In genomic region chr1:171645553-171646336, GRCh38 we compare ENCODE assay signal across 8 cellular contexts. TPM values are rescaled to one million over a fixed set of nuclear protein-coding genes. Genes with fewer than 3 reads are reported as not detected.
DNase-seq lines count a peak whose midpoint lies in the region; ATAC-seq, FAIRE-seq and TF ChIP-seq lines count a peak whose summit lies in the region.

No MANE protein-coding gene starts in this region.

- H3K4me3 ChIP-seq in HFF-Myc (replicated peaks; ENCODE audit: low read depth, low read length) (no peak overlapping the region), K562 (no peak overlapping the region), stomach (no peak overlapping the region)

- H3K4me1 ChIP-seq in K562 (replicated peaks in 1 of 2; ENCODE audit: control insufficient read depth in 2 of 2, insufficient read depth in 2 of 2, low read length in 2 of 2), result peaks cover 0 to 4% of the 10 kb centered on the region in 2 experiments; a peak in 2 of 5 replicates
- H3K4me1 ChIP-seq in stomach, result peaks cover 10 to 20% (median 14%) of the 10 kb centered on the region in 4 donors

- H3K9me3 ChIP-seq in K562 (replicated peaks; ENCODE audit: control insufficient read depth, insufficient read depth, low read depth, low read length), result no peaks in the 10 kb centered on the region
- H3K9me3 ChIP-seq in stomach, result no peaks in the 10 kb centered on the region

- DNase-seq in HFF-Myc (ENCODE audit: extremely low read depth, low read depth) (peak; percentile 93), K562 (ENCODE audit: extremely low read depth in 1 of 4, low spot score in 3 of 4) (no peak), inferior parietal cortex (ENCODE audit: extremely low spot score) (peak; percentile 32), stomach (no peak), SIG-M5 (lab: John Stamatoyannopoulos, UW) (no peak), HuH-7 (ENCODE audit: low spot score) (no peak)
- no peak for DNase-seq in effector CD4-positive, alpha-beta T cell

- TF ChIP-seq RAD21 in K562 (CRISPR knock-in tag; conservative IDR thresholded peaks at IDR 0.05 in 1 of 2, IDR thresholded peaks at IDR 0.05 in 1 of 2), result no peak

- ATAC-seq in K562, result peak; percentile 3; the same call in 2 of the 3 replicates
- ATAC-seq in HG03108 (IDR thresholded peaks at IDR 0.05; ENCODE audit: unreplicated experiment), result no peak

- H3K9ac ChIP-seq in K562 (ENCODE audit: insufficient read depth in 1 of 2, low read depth in 2 of 2, low read length in 2 of 2), result peak overlapping the region in 1 of 2 experiments; percentile 12; a peak in 1 of 4 replicates

- TF ChIP-seq POLR2A in K562 (conservative IDR thresholded peaks at IDR 0.05) (no peak), stomach (IDR thresholded peaks at IDR 0.05) (no peak)

- H3K27me3 ChIP-seq in K562 (ENCODE audit: control insufficient read depth in 2 of 2, insufficient read depth in 2 of 2, low read length in 2 of 2) (peaks cover 4 to 23% of the 10 kb centered on the region in 2 experiments; a peak in 3 of 5 replicates), stomach (no peaks in the 10 kb centered on the region)

- POLR2A ChIA-PET in K562 (lab: Yijun Ruan, JAX), result interaction anchor here (0.5 to 1.7 kb wide), 3 partner anchors 11 to 887 kb away, joined by 3 to 6 read pairs (median 4); partner anchors contain the start of gene SUCO

- 25% methylated on average over 8 of the region's 8 CpGs for WGBS in K562 (ENCODE audit: insufficient coverage, low coverage, missing lambda C conversion rate)
- WGBS in stomach, 5 donors, result 50 to 63% (median 57%) methylated on average over 8 of the region's 8 CpGs

- no peak overlapping the region for H3K27ac ChIP-seq in K562 (ENCODE audit: extremely low read depth, low read depth, low read length)
- H3K27ac ChIP-seq in stomach, result peak overlapping the region in 4 of 5 donors; percentile 48 to 78 (median 59)

- no peaks in the 10 kb centered on the region for H4K20me1 ChIP-seq in K562 (replicated peaks; ENCODE audit: control insufficient read depth, insufficient read depth, low read length)

- H3K36me3 ChIP-seq in K562 (ENCODE audit: control insufficient read depth, insufficient read depth, low read length) (no peaks in the 10 kb centered on the region), stomach (no peaks in the 10 kb centered on the region)

- CTCF ChIA-PET in K562 (lab: Yijun Ruan, JAX; ENCODE audit: low intra/inter-chr PET ratio), result interaction anchor here (1.5 kb wide), 1 partner anchor 339 kb away, joined by 6 read pairs; no protein-coding TSS in a partner anchor

- intact Hi-C loops in K562 (cut with micrococcal nuclease) (loop anchor here (1.0 to 10.0 kb wide), 6 partner anchors 71 to 779 kb away; partner anchors contain the start of genes C1orf105, DNM3 and METTL13), stomach (cut with DNase I; ENCODE audit: low total_unique reads) (loop anchor here (10.0 kb wide), 2 partner anchors 69 to 339 kb away; no protein-coding TSS in a partner anchor)

- no peaks in the 10 kb centered on the region for H3K9me1 ChIP-seq in K562 (ENCODE audit: control insufficient read depth, insufficient read depth, low read length)

- TF ChIP-seq CTCF in HFF-Myc (IDR thresholded peaks at IDR 0.05; ENCODE audit: low read depth, low read length, missing control alignments), result no peak
- TF ChIP-seq CTCF in K562 (IDR thresholded peaks at IDR 0.05 in 2 of 3, conservative IDR thresholded peaks at IDR 0.05 in 1 of 3; ENCODE audit: insufficient read depth in 2 of 3, low read depth in 1 of 3, low read length in 3 of 3), result no peak
- TF ChIP-seq CTCF in stomach (IDR thresholded peaks at IDR 0.05), result no peak

- no peak overlapping the region for H3K4me2 ChIP-seq in K562 (ENCODE audit: insufficient read depth, low read length)

- no peak for FAIRE-seq in K562 (lab: Jason Lieb, UNC)

- in situ Hi-C loops in K562 (cut with MboI), result no loop called here

- no peaks in the 10 kb centered on the region for H3K79me2 ChIP-seq in K562 (ENCODE audit: control insufficient read depth, insufficient read depth, low read length)

- no peak for TF ChIP-seq EP300 in K562 (IDR thresholded peaks at IDR 0.05; ENCODE audit: low read length)
- no peak for TF ChIP-seq EP300 in stomach (IDR thresholded peaks at IDR 0.05)

- H2AFZ ChIP-seq in K562 (ENCODE audit: low read depth, low read length), result peak overlapping the region; percentile 87; the same call in 1 of the 2 replicates

- BruUV-seq in K562 (replicated peaks; lab: Mats Ljungman, UMichigan), result no TSS peak

TF ChIP-seq in K562, 482 proteins besides CTCF, POLR2A, EP300 and RAD21:
- peak; percentile 11 to 19; a peak in 2 of 4 replicates for TF ChIP-seq KDM1A (IDR thresholded peaks at IDR 0.05)
- no peak for TF ChIP-seq EP400 (IDR thresholded peaks at IDR 0.05)
- no peak for TF ChIP-seq ZNF23 (CRISPR knock-in tag; IDR thresholded peaks at IDR 0.05)
- TF ChIP-seq BCOR (IDR thresholded peaks at IDR 0.05), result peak; percentile 85
- no peak for TF ChIP-seq TEAD4 (IDR thresholded peaks at IDR 0.05; ENCODE audit: low read length)
- TF ChIP-seq TEAD4 (CRISPR knock-in tag; IDR thresholded peaks at IDR 0.05; ENCODE audit: borderline replicate concordance), result no peak
- TF ChIP-seq NCOR1 (IDR thresholded peaks at IDR 0.05), result no peak
- TF ChIP-seq ZFP36 (IDR thresholded peaks at IDR 0.05; ENCODE audit: low read depth, low read length, partially characterized antibody), result peak; percentile 78
- peak; percentile 97 for TF ChIP-seq RBM25 (IDR thresholded peaks at IDR 0.05; ENCODE audit: low read depth, low read length, severe bottlenecking)
TF ChIP-seq in K562: peak in this region for 4.

RNA-seq across cellular contexts. Expression of gene MYOC, which starts 6.7 kb away (rescaled TPM):
- not detected in 2 replicates for total RNA-seq in K562 (2011; cell fraction: chromatin; rRNA removed; ENCODE audit: low replicate concordance)
- not detected in 2 replicates for total RNA-seq in K562 (2011; cell fraction: nucleolus; rRNA removed)
- not detected in 2 replicates for total RNA-seq in K562 (2011; cell fraction: nucleoplasm; rRNA removed)
- total RNA-seq in K562 (2014; rRNA removed), result not detected in 2 replicates
- total RNA-seq in K562 (2014; rRNA removed; fragmentation: Illumina TruSeq; extraction: Trizol), result not detected in 2 replicates
- total RNA-seq in K562 (2015; rRNA removed; fragmentation: Illumina TruSeq; extraction: Trizol), result not detected in 2 replicates
- total RNA-seq in K562 (2021), result not detected in 2 replicates
- polyA plus RNA-seq in K562 (2011; rRNA removed), result not detected in 2 replicates
- polyA plus RNA-seq in K562 (2011; cell fraction: cytosol; rRNA removed), result not detected in 2 replicates
- not detected in 2 replicates for polyA plus RNA-seq in K562 (2011; cell fraction: nucleus; rRNA removed)
- polyA plus RNA-seq in K562 (2012), result not detected in 2 replicates
- polyA plus RNA-seq in K562 (2014; fragmentation: Illumina TruSeq; extraction: Trizol), result not detected in 2 replicates
- polyA plus RNA-seq in K562 (2014; fragmentation: Nextera tagmentation; extraction: Ambion mirVana), result not detected
- not detected in 2 replicates for polyA plus RNA-seq in K562 (2014; rRNA removed)
- polyA minus RNA-seq in K562 (2011; rRNA and poly(A)+ RNA removed), result not detected in 2 replicates
- polyA minus RNA-seq in K562 (2011; cell fraction: cytosol; rRNA and poly(A)+ RNA removed), result not detected in 2 replicates
- polyA minus RNA-seq in K562 (2011; cell fraction: nucleus; rRNA and poly(A)+ RNA removed), result not detected in 2 replicates
- total RNA-seq in stomach, result 10 to 100 TPM in 2 of 5 donors, 1 to 10 TPM in 1, under 1 TPM in 1, not detected in 1; 0.37 to 83.9 (median 11.5) TPM
- polyA plus RNA-seq in stomach, result 1 to 10 TPM in 1 of 3 donors, under 1 TPM in 2; 0.25 to 2.9 (median 0.92) TPM

RNA-seq across cellular contexts. Expression of gene MYOCOS, which starts 23.7 kb away (rescaled TPM):
- total RNA-seq in K562 (2011; cell fraction: chromatin; rRNA removed; ENCODE audit: low replicate concordance), result 0.30 TPM in 1 of 2 replicates, not detected in the other
- total RNA-seq in K562 (2011; cell fraction: nucleolus; rRNA removed), result not detected in 2 replicates
- 0.31 TPM in 1 of 2 replicates, not detected in the other for total RNA-seq in K562 (2011; cell fraction: nucleoplasm; rRNA removed)
- total RNA-seq in K562 (2014; rRNA removed) (not detected in 2 replicates), K562 (2014; rRNA removed; fragmentation: Illumina TruSeq; extraction: Trizol) (0.07 TPM in 1 of 2 replicates, not detected in the other), K562 (2015; rRNA removed; fragmentation: Illumina TruSeq; extraction: Trizol) (0.07 TPM in 1 of 2 replicates, not detected in the other), K562 (2021) (not detected in 2 replicates), stomach (not detected)
- polyA plus RNA-seq in K562 (2011; rRNA removed) (not detected in 2 replicates), K562 (2014; fragmentation: Illumina TruSeq; extraction: Trizol) (not detected in 2 replicates), K562 (2014; fragmentation: Nextera tagmentation; extraction: Ambion mirVana) (not detected), K562 (2014; rRNA removed) (not detected in 2 replicates), stomach (not detected)
- polyA plus RNA-seq in K562 (2011; cell fraction: cytosol; rRNA removed), result not detected in 2 replicates
- not detected in 2 replicates for polyA plus RNA-seq in K562 (2011; cell fraction: nucleus; rRNA removed)
- not detected in 2 replicates for polyA plus RNA-seq in K562 (2012)
- polyA minus RNA-seq in K562 (2011; rRNA and poly(A)+ RNA removed), result 0.07 TPM in 1 of 2 replicates, not detected in the other
- polyA minus RNA-seq in K562 (2011; cell fraction: cytosol; rRNA and poly(A)+ RNA removed), result not detected in 2 replicates
- polyA minus RNA-seq in K562 (2011; cell fraction: nucleus; rRNA and poly(A)+ RNA removed), result not detected in 2 replicates

Comparison
In these comparisons a context has a peak if more than half of its experiments do, and no peak if none do; other contexts are left out.
1. DNase-seq: peak in HFF-Myc (single experiment) and inferior parietal cortex (single experiment); none in K562 (0 of 4), stomach (single experiment), SIG-M5 (single experiment), HuH-7 (single experiment) and effector CD4-positive, alpha-beta T cell (single experiment).